In genomic region chr11:57311109-57311936, GRCh38 we compare ENCODE assay signal across 8 cellular contexts. TPM values are rescaled to one million over a fixed set of nuclear protein-coding genes. Genes with fewer than 3 reads are reported as not detected.
DNase-seq lines count a peak whose midpoint lies in the region; ATAC-seq and TF ChIP-seq lines count a peak whose summit lies in the region.

No MANE protein-coding gene starts in this region.

- peaks cover 37 to 69% (median 53%) of the 10 kb centered on the region in 11 experiments for H3K36me3 ChIP-seq in BLaER1 treated with 17β-estradiol and CSF1 and Interleukin-3, amounts not matched to agents 10 nM and 100 nM
- H3K36me3 ChIP-seq in PC-3 (ENCODE audit: low read depth, low read length) (peaks cover 34% of the 10 kb centered on the region), neuronal stem cell (replicated peaks in 1 of 2; ENCODE audit: control insufficient read depth in 2 of 2, insufficient read depth in 2 of 2, low read length in 2 of 2) (peaks cover 58 to 97% of the 10 kb centered on the region in 2 donors), tibial artery (peaks cover 52 to 75% (median 74%) of the 10 kb centered on the region in 3 donors)

- peaks cover 0 to 52% (median 0%) of the 10 kb centered on the region in 11 experiments; a peak in 6 of 22 replicates for H4K20me1 ChIP-seq in BLaER1 treated with 17β-estradiol and CSF1 and Interleukin-3, amounts not matched to agents 10 nM and 100 nM
- 0 out of 2 replicates have a peak, but pooled peaks cover 5% of the 10 kb centered on the region for H4K20me1 ChIP-seq in PC-3 (ENCODE audit: low read length)

- ATAC-seq in GM19328 (IDR thresholded peaks at IDR 0.05; ENCODE audit: unreplicated experiment), result peak; percentile 96
- peak; percentile 97 for ATAC-seq in HG03378 (IDR thresholded peaks at IDR 0.05; ENCODE audit: unreplicated experiment)
- ATAC-seq in PC-3, result peak; percentile 94
- ATAC-seq in foreskin keratinocyte, result peak; percentile 95

- H3K9me2 ChIP-seq in PC-3 (replicated peaks; ENCODE audit: low read length), result no peaks in the 10 kb centered on the region

- no peaks in the 10 kb centered on the region for H3K9me3 ChIP-seq in BLaER1 treated with 17β-estradiol and CSF1 and Interleukin-3, amounts not matched to agents 10 nM and 100 nM (replicated peaks in 1 of 11)
- H3K9me3 ChIP-seq in PC-3 (ENCODE audit: low read length), result no peaks in the 10 kb centered on the region
- peaks cover 0 to under 1% of the 10 kb centered on the region in 2 donors for H3K9me3 ChIP-seq in neuronal stem cell (replicated peaks in 1 of 2; ENCODE audit: control insufficient read depth in 2 of 2, insufficient read depth in 1 of 2, low read depth in 1 of 2, low read length in 2 of 2)
- no peaks in the 10 kb centered on the region for H3K9me3 ChIP-seq in tibial artery

- H2BK15ac ChIP-seq in neuronal stem cell (ENCODE audit: low read length), result no peak overlapping the region

- WGBS in neuronal stem cell (ENCODE audit: extremely low coverage in 2 of 2, insufficient read length in 2 of 2, insufficient replicate concordance in 1 of 2), 2 donors, result no CpG with 5 or more reads among the region's 31 CpGs

- no peak overlapping the region for H4K91ac ChIP-seq in neuronal stem cell (ENCODE audit: low read depth, low read length, poor library complexity)

- peak overlapping the region in 10 of 11 experiments; percentile 43 to 86 (median 78); a peak in 19 of 22 replicates for H3K27ac ChIP-seq in BLaER1 treated with 17β-estradiol and CSF1 and Interleukin-3, amounts not matched to agents 10 nM and 100 nM
- H3K27ac ChIP-seq in PC-3 (ENCODE audit: low read length) (peak overlapping the region; percentile 86), foreskin keratinocyte (peak overlapping the region; percentile 92), neuronal stem cell (replicated peaks; ENCODE audit: low read length) (peak overlapping the region; percentile 8), tibial artery (peak overlapping the region; percentile 76 to 79)

- no peak overlapping the region for H3K23ac ChIP-seq in neuronal stem cell (ENCODE audit: low read depth, low read length, poor library complexity)

- peak overlapping the region; percentile 44 to 75 (median 71); a peak in 21 of 22 replicates for H3K9ac ChIP-seq in BLaER1 treated with 17β-estradiol and CSF1 and Interleukin-3, amounts not matched to agents 10 nM and 100 nM
- H3K9ac ChIP-seq in PC-3 (ENCODE audit: low read length), result peak overlapping the region; percentile 76
- H3K9ac ChIP-seq in neuronal stem cell (ENCODE audit: low read depth, low read length, poor library complexity), result peak overlapping the region; percentile 74

- TF ChIP-seq CTCF in PC-3 (conservative IDR thresholded peaks at IDR 0.05; ENCODE audit: low read depth, low read length) (no peak), foreskin keratinocyte (conservative IDR thresholded peaks at IDR 0.05) (no peak), tibial artery (IDR thresholded peaks at IDR 0.05) (no peak)

- no peak overlapping the region for H3K4ac ChIP-seq in neuronal stem cell (ENCODE audit: low read length)

- H3K79me1 ChIP-seq in neuronal stem cell (ENCODE audit: low read depth, low read length), result peaks cover 8% of the 10 kb centered on the region

- no TSS peak for BruUV-seq in PC-3 (replicated peaks; lab: Mats Ljungman, UMichigan)

- no peak overlapping the region for H2AK5ac ChIP-seq in neuronal stem cell (ENCODE audit: low read depth, low read length)

- H3K79me2 ChIP-seq in PC-3 (ENCODE audit: low read length), result peaks cover 40% of the 10 kb centered on the region

- H3F3A ChIP-seq in PC-3 (ENCODE audit: low read length, unreplicated experiment), result no peaks in the 10 kb centered on the region

- no peak overlapping the region for H3K14ac ChIP-seq in neuronal stem cell (ENCODE audit: low read length)

- H2BK5ac ChIP-seq in neuronal stem cell (ENCODE audit: low read length), result no peak overlapping the region

- H4K8ac ChIP-seq in neuronal stem cell (ENCODE audit: low read depth, low read length), result no peak overlapping the region

- intact Hi-C loops in PC-3 (cut with micrococcal nuclease) (loop anchor here (1.0 to 2.0 kb wide), 2 partner anchors 11 to 33 kb away; no protein-coding TSS in a partner anchor), tibial artery (cut with DNase I; ENCODE audit: low total_unique reads) (loop anchor here (1.0 kb wide), 1 partner anchor 11 kb away; no protein-coding TSS in a partner anchor)

- H2BK120ac ChIP-seq in neuronal stem cell (ENCODE audit: low read depth, low read length), result no peak overlapping the region

- H2BK12ac ChIP-seq in neuronal stem cell (ENCODE audit: low read length), result no peak overlapping the region

- peak overlapping the region; percentile 28 to 71 (median 56); a peak in 19 of 20 replicates for H3K4me3 ChIP-seq in BLaER1 treated with 17β-estradiol and CSF1 and Interleukin-3, amounts not matched to agents 10 nM and 100 nM
- H3K4me3 ChIP-seq in PC-3 (ENCODE audit: low read length) (peak overlapping the region; percentile 67), neuronal stem cell (ENCODE audit: low read length in 2 of 2) (peak overlapping the region in 1 of 2 donors; percentile 68), tibial artery (peak overlapping the region; percentile 53 to 62)

- H3K4me1 ChIP-seq in BLaER1 treated with 17β-estradiol and CSF1 and Interleukin-3, amounts not matched to agents 10 nM and 100 nM, result peaks cover 48 to 89% (median 66%) of the 10 kb centered on the region in 10 experiments
- H3K4me1 ChIP-seq in PC-3 (ENCODE audit: insufficient read depth, low read length) (peaks cover 53% of the 10 kb centered on the region), foreskin keratinocyte (peaks cover 18% of the 10 kb centered on the region), neuronal stem cell (ENCODE audit: control insufficient read depth in 2 of 2, insufficient read depth in 1 of 2, low read depth in 1 of 2, low read length in 2 of 2) (peaks cover 18 to 21% of the 10 kb centered on the region in 2 donors), tibial artery (peaks cover 0 to 82% (median 67%) of the 10 kb centered on the region in 4 donors)

- H3K4me2 ChIP-seq in BLaER1 treated with 17β-estradiol and CSF1 and Interleukin-3, amounts not matched to agents 10 nM and 100 nM, result peak overlapping the region; percentile 77 to 95 (median 91)
- H3K4me2 ChIP-seq in PC-3 (ENCODE audit: low read length) (peak overlapping the region; percentile 96), neuronal stem cell (ENCODE audit: insufficient read depth, low read length, poor library complexity, severe bottlenecking) (peak overlapping the region; percentile 69)

- H2AFZ ChIP-seq in PC-3 (ENCODE audit: low read length), result peak overlapping the region; percentile 24; the same call in 1 of the 2 replicates
- H2AFZ ChIP-seq in neuronal stem cell (ENCODE audit: low read length), result no peak overlapping the region

- CTCF ChIA-PET in PC-3 (lab: Charles Lee), result interaction anchor here (0.6 to 1.4 kb wide), 4 partner anchors 11 to 332 kb away, joined by 3 to 8 read pairs (median 4); no protein-coding TSS in a partner anchor

- H3K27me3 ChIP-seq in BLaER1 treated with 17β-estradiol and CSF1 and Interleukin-3, amounts not matched to agents 10 nM and 100 nM, result no peaks in the 10 kb centered on the region
- no peaks in the 10 kb centered on the region for H3K27me3 ChIP-seq in PC-3 (ENCODE audit: low read length)
- no peaks in the 10 kb centered on the region for H3K27me3 ChIP-seq in foreskin keratinocyte
- no peaks in the 10 kb centered on the region for H3K27me3 ChIP-seq in neuronal stem cell (ENCODE audit: control insufficient read depth in 3 of 3, insufficient read depth in 3 of 3, low read depth in 1 of 3, low read length in 3 of 3)
- no peaks in the 10 kb centered on the region for H3K27me3 ChIP-seq in tibial artery

- H3K18ac ChIP-seq in neuronal stem cell (ENCODE audit: low read length), result peak overlapping the region; percentile 89

- POLR2A ChIA-PET in PC-3 (lab: Charles Lee; ENCODE audit: unreplicated experiment), result interaction anchor here (0.5 to 1.0 kb wide), 5 partner anchors 11 to 55 kb away, joined by 4 to 12 read pairs (median 4); partner anchors contain the start of genes SSRP1 and TNKS1BP1

- DNase-seq in PC-3 (peak; percentile 96), foreskin keratinocyte (peak; percentile 92 to 96), neuronal stem cell (ENCODE audit: low spot score) (peak; percentile 75), tibial artery (peak; percentile 97 to 99)
- peak; percentile 81 for DNase-seq in activated effector memory CD4-positive, alpha-beta T cell treated with anti-CD3 and anti-CD28 coated beads, Interleukin-2, amount 50 U/mL, for 16 hours

RNA-seq across cellular contexts. Expression of gene TNKS1BP1, which starts 13.4 kb away (rescaled TPM):
- 89.6 and 143 TPM in 2 replicates for total RNA-seq in PC-3 (2014; rRNA removed)
- 136 and 146 TPM in 2 replicates for total RNA-seq in foreskin keratinocyte
- polyA plus RNA-seq in foreskin keratinocyte, result 135 and 154 TPM in 2 replicates
- polyA plus RNA-seq in neuronal stem cell (2013, experiment 1 of 2), result 77.7 TPM
- polyA plus RNA-seq in neuronal stem cell (2013, experiment 2 of 2), result 73.2 TPM

RNA-seq across cellular contexts. Expression of gene SSRP1, which starts 24.4 kb away (rescaled TPM):
- total RNA-seq in PC-3 (2014; rRNA removed) (228 and 341 TPM in 2 replicates), foreskin keratinocyte (188 and 227 TPM in 2 replicates)
- polyA plus RNA-seq in foreskin keratinocyte, result 133 and 163 TPM in 2 replicates
- polyA plus RNA-seq in neuronal stem cell (2013, experiment 1 of 2), result 208 TPM
- 198 TPM for polyA plus RNA-seq in neuronal stem cell (2013, experiment 2 of 2)

RNA-seq across cellular contexts. Expression of gene P2RX3, which starts 26.8 kb away (rescaled TPM):
- total RNA-seq in PC-3 (2014; rRNA removed) (not detected in 2 replicates), foreskin keratinocyte (not detected in 2 replicates)
- not detected in 2 replicates for polyA plus RNA-seq in foreskin keratinocyte
- 2.9 TPM for polyA plus RNA-seq in neuronal stem cell (2013, experiment 1 of 2)
- polyA plus RNA-seq in neuronal stem cell (2013, experiment 2 of 2), result 2.7 TPM

Comparison
In these comparisons a context has a peak if more than half of its experiments do, and no peak if none do; other contexts are left out.
1. H3K27ac ChIP-seq: peak in every context shown above with its lines; median percentile 92 in foreskin keratinocyte; 86 in PC-3; 78 in BLaER1 treated with 17β-estradiol and CSF1 and Interleukin-3, amounts not matched to agents 10 nM and 100 nM; 78 in tibial artery; 8 in neuronal stem cell.